Comparison of ENCODE assay signal across 8 cellular contexts in the genomic region with DNA sequence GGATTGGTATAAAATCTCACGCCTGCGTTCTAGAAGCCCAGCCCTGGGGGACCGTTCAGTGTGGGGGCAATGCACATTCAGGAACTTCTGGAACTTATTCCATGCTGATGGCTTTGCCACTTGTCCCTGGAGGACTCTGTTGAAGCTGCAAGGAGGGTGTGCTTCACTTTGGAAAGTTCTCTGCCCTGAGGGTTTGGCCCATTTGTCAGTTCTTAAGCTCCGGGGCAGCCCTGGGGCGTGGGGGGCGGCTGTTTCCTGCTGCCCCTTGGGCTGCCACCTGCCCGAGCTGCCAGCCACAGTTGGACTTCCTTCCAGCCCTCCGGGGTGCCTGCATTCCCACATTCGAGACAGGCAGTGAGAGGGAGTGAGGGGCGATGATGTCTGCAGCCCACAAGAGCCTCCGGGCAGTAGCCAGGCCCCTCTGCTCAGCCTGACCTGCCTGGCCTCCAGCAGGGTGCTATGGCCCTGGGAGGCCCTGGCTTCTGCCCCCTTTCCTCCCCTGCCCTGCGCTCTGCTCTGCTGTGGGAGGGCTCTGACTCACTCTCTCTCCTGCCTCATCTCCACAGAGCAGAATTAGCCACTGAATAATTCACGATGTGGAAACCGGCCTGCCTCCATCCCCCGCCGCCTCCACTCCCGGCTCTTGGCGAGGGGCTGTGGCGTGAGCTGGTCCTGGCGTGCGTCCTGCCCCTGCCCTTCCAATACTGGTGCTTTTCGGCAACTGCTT. TPM values are rescaled to one million over a fixed set of nuclear protein-coding genes. Genes with fewer than 3 reads are reported as not detected.
DNase-seq lines count a peak whose midpoint lies in the region; ATAC-seq and TF ChIP-seq lines count a peak whose summit lies in the region.

No MANE protein-coding gene starts in this region.

- no peaks in the 10 kb centered on the region for H3K9me3 ChIP-seq in T-helper 17 cell (ENCODE audit: control insufficient read depth, low read length, poor library complexity, severe bottlenecking)
- H3K9me3 ChIP-seq in lung (ENCODE audit: control insufficient read depth in 2 of 2, insufficient read depth in 1 of 2, low read length in 1 of 2) = peaks cover 0 to 2% of the 10 kb centered on the region in 2 donors

- 27 to 29% methylated on average over 22 of the region's 22 CpGs for WGBS in lung, 2 donors

- DNase-seq in activated CD4-positive, alpha-beta T cell treated with anti-CD3 and anti-CD28 coated beads for 36 hours = peak; percentile 72
- no peak for DNase-seq in activated CD4-positive, alpha-beta T cell treated with anti-CD3 and anti-CD28 coated beads for 1 hour
- no peak for DNase-seq in T-helper 17 cell
- DNase-seq in lung (ENCODE audit: low spot score) = peak; percentile 42
- DNase-seq in stimulated activated CD8-positive, alpha-beta memory T cell treated with anti-CD3 and anti-CD28 coated beads, Interleukin-2, amount 100 ng/mL, for 48 hours (ENCODE audit: low read depth in 2 of 2) = peak; percentile 28 to 40
- no peak for DNase-seq in NCI-H345 treated with DMSO at 0.1 percent for 48 hours (lab: John Stamatoyannopoulos, UW; ENCODE audit: unreplicated experiment)

- H3K27ac ChIP-seq in cingulate gyrus (ENCODE audit: low read depth, low read length) (peak overlapping the region; percentile 75), lung (ENCODE audit: low read depth in 1 of 2, low read length in 1 of 2) (peak overlapping the region in 1 of 2 donors; percentile 81)

- no peaks in the 10 kb centered on the region for H3K9me3 Mint-ChIP-seq in activated CD4-positive, alpha-beta T cell treated with anti-CD3 and anti-CD28 coated beads for 36 hours (ENCODE audit: low read depth)

- peaks cover 8 to 30% of the 10 kb centered on the region in 2 donors for H3K4me1 ChIP-seq in lung (ENCODE audit: control insufficient read depth in 2 of 2, insufficient read depth in 2 of 2, low read length in 2 of 2)

- CTCF ChIA-PET in activated CD4-positive, alpha-beta T cell treated with anti-CD3 and anti-CD28 coated beads for 36 hours (lab: Charles Lee) = interaction anchor here (0.7 kb wide), 1 partner anchor 111 kb away, joined by 3 read pairs; no protein-coding TSS in a partner anchor

- no peaks in the 10 kb centered on the region for H3K27me3 Mint-ChIP-seq in activated CD4-positive, alpha-beta T cell treated with anti-CD3 and anti-CD28 coated beads for 36 hours
- H3K27me3 Mint-ChIP-seq in T-helper 17 cell = no peaks in the 10 kb centered on the region

- peak; percentile 56 for ATAC-seq in activated CD4-positive, alpha-beta T cell treated with anti-CD3 and anti-CD28 coated beads for 36 hours
- ATAC-seq in T-helper 17 cell (no peak), lung (ENCODE audit: insufficient read depth, low FRiP score) (peak; percentile 23), HG02852 (IDR thresholded peaks at IDR 0.05; ENCODE audit: unreplicated experiment) (no peak)

- peaks cover 14% of the 10 kb centered on the region for H3K4me1 Mint-ChIP-seq in activated CD4-positive, alpha-beta T cell treated with anti-CD3 and anti-CD28 coated beads for 36 hours
- H3K4me1 Mint-ChIP-seq in T-helper 17 cell = peaks cover 12% of the 10 kb centered on the region

- peak overlapping the region; percentile 81 for H3K4me3 ChIP-seq in lung

- no peaks in the 10 kb centered on the region for H3K36me3 Mint-ChIP-seq in activated CD4-positive, alpha-beta T cell treated with anti-CD3 and anti-CD28 coated beads for 36 hours (ENCODE audit: low read depth)
- H3K36me3 Mint-ChIP-seq in T-helper 17 cell (ENCODE audit: low read depth) = no peaks in the 10 kb centered on the region

- no peaks in the 10 kb centered on the region for H3K36me3 ChIP-seq in lung (ENCODE audit: control insufficient read depth in 2 of 2, insufficient read depth in 2 of 2, low read length in 2 of 2)

- H3K27ac Mint-ChIP-seq in activated CD4-positive, alpha-beta T cell treated with anti-CD3 and anti-CD28 coated beads for 36 hours = peak overlapping the region; percentile 83
- peak overlapping the region; percentile 14 for H3K27ac Mint-ChIP-seq in T-helper 17 cell

- H3K4me3 Mint-ChIP-seq in activated CD4-positive, alpha-beta T cell treated with anti-CD3 and anti-CD28 coated beads for 36 hours = peak overlapping the region; percentile 91
- H3K4me3 Mint-ChIP-seq in T-helper 17 cell = peak overlapping the region; percentile 93

- intact Hi-C loops in activated CD4-positive, alpha-beta T cell treated with anti-CD3 and anti-CD28 coated beads for 36 hours (cut with DNase I, micrococcal nuclease) = loop anchor here (2.0 to 10.0 kb wide), 6 partner anchors 76 to 1589 kb away; partner anchors contain the start of genes BRAT1 (in 1 of the 2), GPR146 (in 1 of the 2), IQCE (in 1 of the 2) and MRM2 (in 1 of the 2)

- POLR2A ChIA-PET in activated CD4-positive, alpha-beta T cell treated with anti-CD3 and anti-CD28 coated beads for 36 hours (lab: Charles Lee) = no interaction called here

- H3K27me3 ChIP-seq in lung (ENCODE audit: control insufficient read depth, insufficient read depth) = no peaks in the 10 kb centered on the region

- no peak for TF ChIP-seq CTCF in lung (IDR thresholded peaks at IDR 0.05; ENCODE audit: control extremely low read depth, extremely low read depth)

RNA-seq across cellular contexts. Expression of gene TTYH3, which starts 1.9 kb away (rescaled TPM):
- 10 to 100 TPM; 18.7 to 20.2 TPM for total RNA-seq in activated CD4-positive, alpha-beta T cell treated with anti-CD3 and anti-CD28 coated beads for 36 hours
- total RNA-seq in T-helper 17 cell = 10 to 100 TPM; 13.2 to 14.8 TPM
- total RNA-seq in lung = 10 to 100 TPM; 50.6 to 74.0 TPM
- polyA plus RNA-seq in lung = 10 to 100 TPM; 14.3 to 60.9 TPM

RNA-seq across cellular contexts. Expression of gene AMZ1, which starts 54.3 kb away (rescaled TPM):
- total RNA-seq in activated CD4-positive, alpha-beta T cell treated with anti-CD3 and anti-CD28 coated beads for 36 hours = under 1 TPM; 0.14 TPM
- total RNA-seq in T-helper 17 cell (under 1 TPM; 0.32 to 0.76 TPM), lung (1 to 10 TPM in 1 of 2 donors, under 1 TPM in 1; 0.65 to 8.3 TPM)
- under 1 TPM; 0.13 to 0.39 TPM for polyA plus RNA-seq in lung

Comparison
In these comparisons a context has a peak if more than half of its experiments do, and no peak if none do; other contexts are left out.
1. DNase-seq: peak in activated CD4-positive, alpha-beta T cell treated with anti-CD3 and anti-CD28 coated beads for 36 hours (single experiment), lung (single experiment) and stimulated activated CD8-positive, alpha-beta memory T cell treated with anti-CD3 and anti-CD28 coated beads, Interleukin-2, amount 100 ng/mL, for 48 hours (2 of 2); none in activated CD4-positive, alpha-beta T cell treated with anti-CD3 and anti-CD28 coated beads for 1 hour (single experiment), T-helper 17 cell (0 of 3) and NCI-H345 treated with DMSO at 0.1 percent for 48 hours (single experiment).
2. ATAC-seq: peak in activated CD4-positive, alpha-beta T cell treated with anti-CD3 and anti-CD28 coated beads for 36 hours (single experiment) and lung (single experiment); none in T-helper 17 cell (single experiment) and HG02852 (single experiment).